ENCODE assay signal across 8 cellular contexts in the genomic region with DNA sequence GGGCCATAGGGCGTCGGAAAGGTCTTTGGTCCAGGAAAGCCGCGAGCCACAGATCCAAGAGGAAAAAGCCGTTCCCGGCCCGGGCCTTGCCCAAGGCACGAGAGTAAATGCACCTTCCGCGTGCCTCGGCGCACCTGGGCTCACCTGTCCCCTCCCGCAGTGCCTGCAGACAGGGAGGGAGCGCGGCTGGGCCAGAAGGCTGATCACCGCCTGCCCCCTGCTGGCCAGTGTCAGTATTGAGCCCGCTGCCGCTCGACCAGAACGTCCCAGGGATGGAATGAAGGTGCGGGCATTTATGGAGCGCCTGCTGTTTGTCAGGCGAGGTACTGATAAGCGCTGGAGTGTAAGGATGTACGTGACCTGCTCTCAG. TPM values are rescaled to one million over a fixed set of nuclear protein-coding genes. Genes with fewer than 3 reads are reported as not detected.
DNase-seq lines count a peak whose midpoint lies in the region; ATAC-seq, FAIRE-seq and TF ChIP-seq lines count a peak whose summit lies in the region.

No MANE protein-coding gene starts in this region.

- POLR2A ChIA-PET in activated CD4-positive, alpha-beta T cell treated with anti-CD3 and anti-CD28 coated beads, Interleukin-2, amount 10 ng/mL, durations not matched to agents 7 days and 5 days (lab: Charles Lee): interaction anchor here (0.6 kb wide), 1 partner anchor 151 kb away, joined by 3 read pairs; no protein-coding TSS in a partner anchor

- ATAC-seq in HG03280 (IDR thresholded peaks at IDR 0.05; ENCODE audit: unreplicated experiment) (peak; percentile 79), HG03520 (IDR thresholded peaks at IDR 0.05; ENCODE audit: unreplicated experiment) (no peak)

- H3K27ac Mint-ChIP-seq in activated CD4-positive, alpha-beta T cell treated with anti-CD3 and anti-CD28 coated beads, Interleukin-2, amount 10 ng/mL, durations not matched to agents 7 days and 5 days: peak overlapping the region; percentile 69

- FAIRE-seq in GM12891 (lab: Jason Lieb, UNC): peak; percentile 96

- CTCF ChIA-PET in activated CD4-positive, alpha-beta T cell treated with anti-CD3 and anti-CD28 coated beads, Interleukin-2, amount 10 ng/mL, durations not matched to agents 7 days and 5 days (lab: Charles Lee): interaction anchor here (0.6 to 4.0 kb wide), 11 partner anchors 9 to 373 kb away, joined by 3 to 24 read pairs (median 4); no protein-coding TSS in a partner anchor

- peaks cover 9% of the 10 kb centered on the region for H3K27me3 Mint-ChIP-seq in activated CD4-positive, alpha-beta T cell treated with anti-CD3 and anti-CD28 coated beads, Interleukin-2, amount 10 ng/mL, durations not matched to agents 7 days and 5 days

- DNase-seq in GM12891 (ENCODE audit: insufficient read length, low spot score): peak; percentile 85
- peak; percentile 81 for DNase-seq in NCI-H510A (lab: John Stamatoyannopoulos, UW)
- DNase-seq in activated CD4-positive, alpha-beta T cell treated with anti-CD3 and anti-CD28 coated beads, Interleukin-2, amount 10 ng/mL, durations not matched to agents 7 days and 5 days: peak; percentile 84
- peak; percentile 31 for DNase-seq in dedifferentiated amniotic fluid mesenchymal stem cell (ENCODE audit: extremely low spot score)
- peak; percentile 87 for DNase-seq in left kidney (ENCODE audit: low read depth, low spot score)
- peak; percentile 84 for DNase-seq in stimulated activated CD4-positive, alpha-beta T cell treated with anti-CD3 and anti-CD28 coated beads, Interleukin-1b, Interleukin-23, amount 100 ng/mL, for 48 hours

- H3K4me1 Mint-ChIP-seq in activated CD4-positive, alpha-beta T cell treated with anti-CD3 and anti-CD28 coated beads, Interleukin-2, amount 10 ng/mL, durations not matched to agents 7 days and 5 days: peaks cover 18% of the 10 kb centered on the region

- peak overlapping the region; percentile 74 for H3K4me3 Mint-ChIP-seq in activated CD4-positive, alpha-beta T cell treated with anti-CD3 and anti-CD28 coated beads, Interleukin-2, amount 10 ng/mL, durations not matched to agents 7 days and 5 days

- H3K36me3 Mint-ChIP-seq in activated CD4-positive, alpha-beta T cell treated with anti-CD3 and anti-CD28 coated beads, Interleukin-2, amount 10 ng/mL, durations not matched to agents 7 days and 5 days (ENCODE audit: low read depth): no peaks in the 10 kb centered on the region

- no peak for TF ChIP-seq POLR2A in GM12891 (IDR thresholded peaks at IDR 0.05; ENCODE audit: low read depth, low read length)

- no peaks in the 10 kb centered on the region for H3K9me3 Mint-ChIP-seq in activated CD4-positive, alpha-beta T cell treated with anti-CD3 and anti-CD28 coated beads, Interleukin-2, amount 10 ng/mL, durations not matched to agents 7 days and 5 days

TF ChIP-seq in GM12891, 5 proteins besides CTCF, POLR2A, EP300 and RAD21:
- no peak for TF ChIP-seq POLR2AphosphoS5 (IDR thresholded peaks at IDR 0.05; ENCODE audit: low read depth, low read length)
- TF ChIP-seq TAF1 (IDR thresholded peaks at IDR 0.05; ENCODE audit: low read depth, low read length): no peak
- no peak for TF ChIP-seq SPI1 (IDR thresholded peaks at IDR 0.05; ENCODE audit: low read depth, low read length)
- no peak for TF ChIP-seq PAX5 (IDR thresholded peaks at IDR 0.05; ENCODE audit: insufficient read depth, low read length, severe bottlenecking)
- TF ChIP-seq POU2F2 (IDR thresholded peaks at IDR 0.05; ENCODE audit: low read depth, low read length): no peak; the same call in 1 of the 2 replicates

RNA-seq across cellular contexts. Expression of a gene that starts 0.7 kb away (rescaled TPM):
- polyA plus RNA-seq in GM12891 (2012; ENCODE audit: low read depth, missing spikeins): 0.58 TPM
- total RNA-seq in activated CD4-positive, alpha-beta T cell treated with anti-CD3 and anti-CD28 coated beads, Interleukin-2, amount 10 ng/mL, durations not matched to agents 7 days and 5 days: 1 to 10 TPM; 4.3 to 4.6 TPM

RNA-seq across cellular contexts. Expression of a gene that starts 22.4 kb away (rescaled TPM):
- 3.0 TPM for polyA plus RNA-seq in GM12891 (2012; ENCODE audit: low read depth, missing spikeins)
- total RNA-seq in activated CD4-positive, alpha-beta T cell treated with anti-CD3 and anti-CD28 coated beads, Interleukin-2, amount 10 ng/mL, durations not matched to agents 7 days and 5 days: 10 to 100 TPM in 1 of 2 experiments, 1 to 10 TPM in 1; 8.6 to 10.2 TPM

RNA-seq across cellular contexts. Expression of a gene that starts 26.7 kb away (rescaled TPM):
- polyA plus RNA-seq in GM12891 (2012; ENCODE audit: low read depth, missing spikeins): not detected
- total RNA-seq in activated CD4-positive, alpha-beta T cell treated with anti-CD3 and anti-CD28 coated beads, Interleukin-2, amount 10 ng/mL, durations not matched to agents 7 days and 5 days: not detected

Comparison
In these comparisons a context has a peak if more than half of its experiments do, and no peak if none do; other contexts are left out.
1. DNase-seq: peak in every context shown above with its lines; median percentile 87 in left kidney; 85 in GM12891; 84 in activated CD4-positive, alpha-beta T cell treated with anti-CD3 and anti-CD28 coated beads, Interleukin-2, amount 10 ng/mL, durations not matched to agents 7 days and 5 days; 84 in stimulated activated CD4-positive, alpha-beta T cell treated with anti-CD3 and anti-CD28 coated beads, Interleukin-1b, Interleukin-23, amount 100 ng/mL, for 48 hours; 81 in NCI-H510A; 31 in dedifferentiated amniotic fluid mesenchymal stem cell.